In genomic region chr7:92740713-92741126, GRCh38 we compare ENCODE assay signal across 9 cellular contexts.
DNase-seq lines count a peak whose midpoint lies in the region; ATAC-seq and TF ChIP-seq lines count a peak whose summit lies in the region.
"Had no signal": no experiment of that assay in that cellular context is flagged by ENCODE, and none has a peak within 500 bp of the region (broad histone marks: within the 10 kb centered on the region; RNA-seq: fewer than 3 reads in every experiment).

No MANE protein-coding gene starts in this region.

- TF ChIP-seq CTCF in AG04450 (IDR thresholded peaks at IDR 0.05; ENCODE audit: low read depth, low read length) = no peak
- no peak for TF ChIP-seq CTCF in right atrium auricular region (IDR thresholded peaks at IDR 0.05)

- no peaks in the 10 kb centered on the region for H3K36me3 ChIP-seq in right atrium auricular region
- H3K36me3 ChIP-seq: gastroesophageal sphincter had no signal

- DNase-seq in AG04450 (ENCODE audit: low read depth, low spot score) = peak; percentile 71
- DNase-seq in HK-2 (ENCODE audit: unreplicated experiment) = peak; percentile 75
- peak; percentile 90 for DNase-seq in astrocyte of the hippocampus (ENCODE audit: low read depth, low spot score)
- DNase-seq in kidney glomerular epithelial cell (lab: John Stamatoyannopoulos, UW) = peak; percentile 94
- no peak for DNase-seq in right atrium auricular region (ENCODE audit: low spot score)
- DNase-seq in left lobe of liver (ENCODE audit: low spot score) = no peak
- DNase-seq in activated CD4-positive, alpha-beta T cell treated with anti-CD3 and anti-CD28 coated beads for 48 hours = no peak
- DNase-seq in activated CD8-positive, alpha-beta memory T cell treated with anti-CD3 and anti-CD28 coated beads, Interleukin-2, amount 50 U/mL, for 48 hours = no peak

- no peaks in the 10 kb centered on the region for H3K9me3 ChIP-seq in AG04450 (ENCODE audit: control insufficient read depth, insufficient read depth, low read length)
- no peaks in the 10 kb centered on the region for H3K9me3 ChIP-seq in right atrium auricular region
- H3K9me3 ChIP-seq: gastroesophageal sphincter had no signal

- peaks cover 0 to 8% of the 10 kb centered on the region in 2 donors for H3K4me1 ChIP-seq in right atrium auricular region

- peak overlapping the region; percentile 87 for H3K27ac ChIP-seq in AG04450 (ENCODE audit: low read depth, low read length)
- H3K27ac ChIP-seq in right atrium auricular region = no peak overlapping the region
- H3K27ac ChIP-seq: gastroesophageal sphincter had no signal

- H3K4me3 ChIP-seq in AG04450 (ENCODE audit: low read depth, low read length) = no peak overlapping the region
- H3K4me3 ChIP-seq in right atrium auricular region = no peak overlapping the region
- H3K4me3 ChIP-seq: gastroesophageal sphincter had no signal

- H3K27me3 ChIP-seq in AG04450 (ENCODE audit: control insufficient read depth, insufficient read depth, low read length) (no peaks in the 10 kb centered on the region), right atrium auricular region (no peaks in the 10 kb centered on the region)
- H3K27me3 ChIP-seq: gastroesophageal sphincter had no signal

- POLR2A ChIA-PET in AG04450 (lab: Yijun Ruan, JAX) = interaction anchor here (0.7 to 1.0 kb wide), 4 partner anchors 9 to 91 kb away, joined by 3 to 8 read pairs (median 4); no protein-coding TSS in a partner anchor

- ATAC-seq in left lobe of liver = no peak
- ATAC-seq: gastroesophageal sphincter had no signal

- CTCF ChIA-PET in AG04450 (lab: Charles Lee) = interaction anchor here (1.3 kb wide), 1 partner anchor 92 kb away, joined by 7 read pairs; no protein-coding TSS in a partner anchor

Comparison
In these comparisons a context has a peak if more than half of its experiments do, and no peak if none do; other contexts are left out.
1. DNase-seq: peak in AG04450 (single experiment), HK-2 (single experiment), astrocyte of the hippocampus (single experiment) and kidney glomerular epithelial cell (single experiment); none in right atrium auricular region (single experiment), left lobe of liver (single experiment), activated CD4-positive, alpha-beta T cell treated with anti-CD3 and anti-CD28 coated beads for 48 hours (single experiment) and activated CD8-positive, alpha-beta memory T cell treated with anti-CD3 and anti-CD28 coated beads, Interleukin-2, amount 50 U/mL, for 48 hours (single experiment).